ENCODE assay signal across 20 cellular contexts in the genomic region with DNA sequence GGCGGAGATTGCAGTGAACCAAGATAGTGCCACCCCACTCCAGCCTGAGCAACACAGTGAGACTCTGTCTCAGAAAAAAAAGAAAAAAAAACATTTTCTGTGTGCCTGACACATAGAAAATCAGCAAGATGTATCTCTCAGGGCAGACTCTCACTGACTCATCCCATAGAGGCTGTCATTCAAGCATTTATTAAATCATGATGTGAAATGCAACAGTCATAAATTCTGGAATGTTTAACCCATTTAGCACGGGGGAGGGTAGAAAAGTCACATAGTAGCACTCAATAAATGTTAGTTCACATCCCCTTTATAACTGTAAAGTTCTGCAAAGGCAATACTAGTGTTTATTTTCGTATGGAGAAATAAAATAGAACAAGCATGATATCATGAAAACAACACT. TPM values are rescaled to one million over a fixed set of nuclear protein-coding genes. Genes with fewer than 3 reads are reported as not detected.
DNase-seq lines count a peak whose midpoint lies in the region; FAIRE-seq and TF ChIP-seq lines count a peak whose summit lies in the region.
"Had no signal": no experiment of that assay in that cellular context is flagged by ENCODE, and none has a peak within 500 bp of the region (broad histone marks: within the 10 kb centered on the region; RNA-seq: fewer than 3 reads in every experiment).

No MANE protein-coding gene starts in this region.

- H3K4me3 ChIP-seq in AG09309 (ENCODE audit: control insufficient read depth, low read depth, low read length) (no peak overlapping the region), astrocyte (ENCODE audit: insufficient read depth, low read depth, low read length) (no peak overlapping the region), neural progenitor cell (no peak overlapping the region)
- H3K4me3 ChIP-seq: BLaER1, gastrocnemius medialis, right lobe of liver, SJSA1 had no signal

- H3K4me1 ChIP-seq in astrocyte (ENCODE audit: insufficient read depth, low read length) (no peaks in the 10 kb centered on the region), neural progenitor cell (no peaks in the 10 kb centered on the region)
- H3K4me1 ChIP-seq: gastrocnemius medialis, right lobe of liver had no signal

- TF ChIP-seq CTCF in AG09309 (IDR thresholded peaks at IDR 0.05; ENCODE audit: control insufficient read depth, insufficient read depth, low read depth, low read length, missing control alignments) = no peak
- no peak for TF ChIP-seq CTCF in astrocyte (IDR thresholded peaks at IDR 0.05; ENCODE audit: insufficient read depth, low read depth, low read length)
- TF ChIP-seq CTCF in neural progenitor cell (IDR thresholded peaks at IDR 0.05) = no peak
- TF ChIP-seq CTCF in GM13977 (IDR thresholded peaks at IDR 0.05; ENCODE audit: extremely low read depth, insufficient read depth, missing control alignments) = no peak

- H3K79me2 ChIP-seq in astrocyte (ENCODE audit: insufficient read depth, low read length) = no peaks in the 10 kb centered on the region
- H3K79me2 ChIP-seq in neural progenitor cell (ENCODE audit: low read depth) = no peaks in the 10 kb centered on the region

- FAIRE-seq in astrocyte (lab: Jason Lieb, UNC) = no peak
- FAIRE-seq: TTC549 had no signal

- no peaks in the 10 kb centered on the region for H3F3A ChIP-seq in neural progenitor cell (ENCODE audit: low read depth)

- H3K4me3 Mint-ChIP-seq in astrocyte (ENCODE audit: unreplicated experiment) (no peak overlapping the region), neural progenitor cell (no peak overlapping the region)
- H3K4me3 Mint-ChIP-seq: activated CD8-positive, alpha-beta T cell treated with anti-CD3 and anti-CD28 coated beads, Interleukin-2, amount 10 ng/mL, durations not matched to agents 7 days and 5 days; activated T-helper 17 cell treated with anti-CD3 and anti-CD28 coated beads, Interleukin-2, amount 50 U/mL, for 72 hours; brain had no signal

- H3K9me3 Mint-ChIP-seq in astrocyte (ENCODE audit: unreplicated experiment) = no peaks in the 10 kb centered on the region
- H3K9me3 Mint-ChIP-seq in neural progenitor cell = no peaks in the 10 kb centered on the region
- H3K9me3 Mint-ChIP-seq: activated T-helper 17 cell treated with anti-CD3 and anti-CD28 coated beads, Interleukin-2, amount 50 U/mL, for 72 hours had no signal

- in situ Hi-C loops in GM13977 (cut with MboI; ENCODE audit: low pct_unique_long_range_greater_than_20kb, low sequenced_read_pairs, unreplicated experiment) = no loop called here

- H3K9ac ChIP-seq in astrocyte (ENCODE audit: low read length) (no peak overlapping the region), neural progenitor cell (no peak overlapping the region)
- H3K9ac ChIP-seq: BLaER1 had no signal

- H3K27ac ChIP-seq in astrocyte (ENCODE audit: low read depth, low read length) (no peak overlapping the region), neural progenitor cell (no peak overlapping the region)
- H3K27ac ChIP-seq: BLaER1, gastrocnemius medialis, neutrophil, right lobe of liver, SJSA1 had no signal

- H3K27me3 Mint-ChIP-seq in astrocyte (ENCODE audit: low read depth, unreplicated experiment) (no peaks in the 10 kb centered on the region), neural progenitor cell (ENCODE audit: insufficient read depth, low read depth) (peaks cover 2% of the 10 kb centered on the region)

- H3K27me3 ChIP-seq in astrocyte (ENCODE audit: insufficient read depth, low read length) = no peaks in the 10 kb centered on the region
- H3K27me3 ChIP-seq in neural progenitor cell = no peaks in the 10 kb centered on the region
- H3K27me3 ChIP-seq: BLaER1, gastrocnemius medialis, neutrophil, right lobe of liver, SJSA1 had no signal

- H3K36me3 Mint-ChIP-seq in astrocyte (ENCODE audit: low read depth, unreplicated experiment) (no peaks in the 10 kb centered on the region), neural progenitor cell (no peaks in the 10 kb centered on the region)
- H3K36me3 Mint-ChIP-seq: brain had no signal

- H4K20me1 ChIP-seq in astrocyte (ENCODE audit: insufficient read depth, low read length) (no peaks in the 10 kb centered on the region), neural progenitor cell (ENCODE audit: low read depth) (no peaks in the 10 kb centered on the region)
- H4K20me1 ChIP-seq: BLaER1 had no signal

- H3K9me3 ChIP-seq in astrocyte (ENCODE audit: insufficient read depth, low read depth, low read length) (no peaks in the 10 kb centered on the region), neural progenitor cell (ENCODE audit: low read depth) (no peaks in the 10 kb centered on the region)
- H3K9me3 ChIP-seq: BLaER1, gastrocnemius medialis, neutrophil, right lobe of liver, SJSA1 had no signal

- H3K36me3 ChIP-seq in astrocyte (ENCODE audit: insufficient read depth, low read length) (no peaks in the 10 kb centered on the region), neural progenitor cell (no peaks in the 10 kb centered on the region)
- H3K36me3 ChIP-seq: BLaER1, gastrocnemius medialis, neutrophil, right lobe of liver, SJSA1 had no signal

- DNase-seq in AG09309 (ENCODE audit: low read depth) (peak; percentile 80), HS-27A (ENCODE audit: low read depth) (peak; percentile 56), astrocyte (ENCODE audit: low read depth) (peak; percentile 49), kidney glomerular epithelial cell (lab: John Stamatoyannopoulos, UW) (peak; percentile 70), neural progenitor cell (ENCODE audit: low spot score) (no peak), GM13977 (ENCODE audit: low spot score) (no peak), ecto neural progenitor cell (ENCODE audit: low spot score) (no peak)
- DNase-seq in activated CD4-positive, alpha-beta T cell treated with anti-CD3 and anti-CD28 coated beads, Interleukin-2, amount 50 U/mL, for 48 hours = no peak
- DNase-seq: activated CD8-positive, alpha-beta T cell treated with anti-CD3 and anti-CD28 coated beads, Interleukin-2, amount 10 ng/mL, durations not matched to agents 7 days and 5 days; effector CD8-positive, alpha-beta T cell; gastrocnemius medialis; mesendoderm; right lobe of liver; stimulated activated CD4-positive, alpha-beta T cell treated with anti-CD3 and anti-CD28 coated beads, Interleukin-2, amount 100 ng/mL, for 48 hours had no signal

- no peak overlapping the region for H2AFZ ChIP-seq in astrocyte (ENCODE audit: low read depth, low read length)
- H2AFZ ChIP-seq in neural progenitor cell (replicated peaks) = no peak overlapping the region

- H3K4me2 ChIP-seq in astrocyte (ENCODE audit: low read length) = peak overlapping the region; percentile 28
- H3K4me2 ChIP-seq in neural progenitor cell = no peak overlapping the region
- H3K4me2 ChIP-seq: BLaER1 had no signal

- peaks cover 9% of the 10 kb centered on the region for H3K4me1 Mint-ChIP-seq in astrocyte (ENCODE audit: low read depth, unreplicated experiment)
- no peaks in the 10 kb centered on the region for H3K4me1 Mint-ChIP-seq in neural progenitor cell

- H3K27ac Mint-ChIP-seq in astrocyte (ENCODE audit: unreplicated experiment) (peak overlapping the region; percentile 47), neural progenitor cell (no peak overlapping the region)
- H3K27ac Mint-ChIP-seq: activated CD8-positive, alpha-beta T cell treated with anti-CD3 and anti-CD28 coated beads, Interleukin-2, amount 10 ng/mL, durations not matched to agents 7 days and 5 days; activated T-helper 17 cell treated with anti-CD3 and anti-CD28 coated beads, Interleukin-2, amount 50 U/mL, for 72 hours had no signal

RNA-seq across cellular contexts. Expression of gene CARMIL1, which starts 15.6 kb away (rescaled TPM):
- total RNA-seq in astrocyte (19.1 and 21.3 TPM in 2 replicates), neural progenitor cell (ENCODE audit: low replicate concordance) (11.0 and 13.3 TPM in 2 replicates)

Comparison
In these comparisons a context has a peak if more than half of its experiments do, and no peak if none do; other contexts are left out.
1. DNase-seq: peak in AG09309 (single experiment), HS-27A (single experiment), astrocyte (single experiment) and kidney glomerular epithelial cell (single experiment); none in neural progenitor cell (single experiment), GM13977 (single experiment), activated CD4-positive, alpha-beta T cell treated with anti-CD3 and anti-CD28 coated beads, Interleukin-2, amount 50 U/mL, for 48 hours (0 of 2) and ecto neural progenitor cell (single experiment).